Comparison of ENCODE assay signal across 14 cellular contexts in genomic region chr3:177463863-177464262, GRCh38.
DNase-seq lines count a peak whose midpoint lies in the region; FAIRE-seq and TF ChIP-seq lines count a peak whose summit lies in the region.
"Had no signal": no experiment of that assay in that cellular context is flagged by ENCODE, and none has a peak within 500 bp of the region (broad histone marks: within the 10 kb centered on the region; RNA-seq: fewer than 3 reads in every experiment).

No MANE protein-coding gene starts in this region.

- no peak for TF ChIP-seq POLR2A in esophagus squamous epithelium (IDR thresholded peaks at IDR 0.05)

- H3K9me3 ChIP-seq in NT2/D1 (ENCODE audit: insufficient read depth, low read length), result peaks cover 1% of the 10 kb centered on the region; the same call in 1 of the 2 replicates
- H3K9me3 ChIP-seq in esophagus squamous epithelium, result no peaks in the 10 kb centered on the region
- H3K9me3 ChIP-seq in small intestine (ENCODE audit: control insufficient read depth, low read depth), result no peaks in the 10 kb centered on the region

- H3K27ac Mint-ChIP-seq in osteocyte (ENCODE audit: unreplicated experiment), result peak overlapping the region; percentile 87
- H3K27ac Mint-ChIP-seq: activated CD4-positive, alpha-beta memory T cell treated with anti-CD3 and anti-CD28 coated beads for 36 hours; activated naive CD8-positive, alpha-beta T cell treated with anti-CD3 and anti-CD28 coated beads, Interleukin-2, amount 10 ng/mL, durations not matched to agents 7 days and 5 days; stimulated activated naive B cell treated with anti-CD40 and anti-IgM and Interleukin-4, amounts not matched to agents 10 μg/mL and 1 μg/mL and 100 μg/mL, for 72 hours; T-cell had no signal

- H3K9ac ChIP-seq in NT2/D1 (ENCODE audit: insufficient read length, low read depth), result no peak overlapping the region

- H3K36me3 Mint-ChIP-seq in osteocyte (ENCODE audit: unreplicated experiment), result peaks cover 5% of the 10 kb centered on the region
- H3K36me3 Mint-ChIP-seq: activated CD4-positive, alpha-beta memory T cell treated with anti-CD3 and anti-CD28 coated beads for 36 hours; activated naive CD8-positive, alpha-beta T cell treated with anti-CD3 and anti-CD28 coated beads, Interleukin-2, amount 10 ng/mL, durations not matched to agents 7 days and 5 days; stimulated activated naive B cell treated with anti-CD40 and anti-IgM and Interleukin-4, amounts not matched to agents 10 μg/mL and 1 μg/mL and 100 μg/mL, for 72 hours; T-cell had no signal

- DNase-seq in AG20443 (ENCODE audit: low spot score), result peak; percentile 73
- DNase-seq in NT2/D1 (ENCODE audit: low read depth, low spot score), result peak; percentile 27
- DNase-seq in esophagus squamous epithelium (lab: John Stamatoyannopoulos, UW), result no peak
- no peak for DNase-seq in osteocyte (ENCODE audit: extremely low spot score, unreplicated experiment)
- DNase-seq in GM13976 (ENCODE audit: low spot score), result no peak
- no peak for DNase-seq in small intestine
- no peak for DNase-seq in activated CD4-positive, alpha-beta T cell treated with anti-CD3 and anti-CD28 coated beads for 48 hours
- no peak for DNase-seq in NAMALWA (ENCODE audit: low spot score)
- DNase-seq: activated CD4-positive, alpha-beta memory T cell treated with anti-CD3 and anti-CD28 coated beads for 36 hours; activated naive CD8-positive, alpha-beta T cell treated with anti-CD3 and anti-CD28 coated beads, Interleukin-2, amount 10 ng/mL, durations not matched to agents 7 days and 5 days; AML-193; effector CD8-positive, alpha-beta T cell; stimulated activated naive B cell treated with anti-CD40 and anti-IgM and Interleukin-4, amounts not matched to agents 10 μg/mL and 1 μg/mL and 100 μg/mL, for 72 hours; T-cell had no signal

- in situ Hi-C loops in GM13976 (cut with MboI; ENCODE audit: low sequenced_read_pairs, unreplicated experiment), result no loop called here

- H3K4me1 Mint-ChIP-seq in osteocyte (ENCODE audit: unreplicated experiment), result peaks cover 58% of the 10 kb centered on the region
- H3K4me1 Mint-ChIP-seq: activated naive CD8-positive, alpha-beta T cell treated with anti-CD3 and anti-CD28 coated beads, Interleukin-2, amount 10 ng/mL, durations not matched to agents 7 days and 5 days had no signal

- no peak overlapping the region for H3K4me3 Mint-ChIP-seq in osteocyte (ENCODE audit: unreplicated experiment)
- H3K4me3 Mint-ChIP-seq: activated CD4-positive, alpha-beta memory T cell treated with anti-CD3 and anti-CD28 coated beads for 36 hours; activated naive CD8-positive, alpha-beta T cell treated with anti-CD3 and anti-CD28 coated beads, Interleukin-2, amount 10 ng/mL, durations not matched to agents 7 days and 5 days; stimulated activated naive B cell treated with anti-CD40 and anti-IgM and Interleukin-4, amounts not matched to agents 10 μg/mL and 1 μg/mL and 100 μg/mL, for 72 hours; T-cell had no signal

- H3K4me3 ChIP-seq in NT2/D1 (ENCODE audit: insufficient read length, low read depth), result no peak overlapping the region
- H3K4me3 ChIP-seq in esophagus squamous epithelium, result no peak overlapping the region
- H3K4me3 ChIP-seq in small intestine (ENCODE audit: low read depth in 1 of 2, low read length in 2 of 2), result no peak overlapping the region

- WGBS in esophagus squamous epithelium, 2 donors, result 76 to 80% methylated on average over 6 of the region's 6 CpGs
- 70 to 86% (median 79%) methylated on average over 6 of the region's 6 CpGs for WGBS in small intestine, 3 donors

- H3K36me3 ChIP-seq in NT2/D1 (ENCODE audit: insufficient read depth, insufficient read length, low read length), result no peaks in the 10 kb centered on the region
- H3K36me3 ChIP-seq in esophagus squamous epithelium, result no peaks in the 10 kb centered on the region
- no peaks in the 10 kb centered on the region for H3K36me3 ChIP-seq in small intestine (ENCODE audit: control insufficient read depth in 2 of 2, insufficient read depth in 2 of 2, low read length in 2 of 2)

- TF ChIP-seq CTCF in esophagus squamous epithelium (IDR thresholded peaks at IDR 0.05), result no peak
- TF ChIP-seq CTCF in osteocyte (IDR thresholded peaks at IDR 0.05), result no peak
- no peak for TF ChIP-seq CTCF in GM13976 (IDR thresholded peaks at IDR 0.05; ENCODE audit: borderline replicate concordance, control extremely low read depth, extremely low read depth, insufficient read depth, missing control alignments)

- peaks cover 4% of the 10 kb centered on the region for H3K9me3 Mint-ChIP-seq in osteocyte (ENCODE audit: unreplicated experiment)
- H3K9me3 Mint-ChIP-seq: activated CD4-positive, alpha-beta memory T cell treated with anti-CD3 and anti-CD28 coated beads for 36 hours; stimulated activated naive B cell treated with anti-CD40 and anti-IgM and Interleukin-4, amounts not matched to agents 10 μg/mL and 1 μg/mL and 100 μg/mL, for 72 hours; T-cell had no signal

- no peak for FAIRE-seq in small intestine (lab: Jason Lieb, UNC)

- H3K27ac ChIP-seq in esophagus squamous epithelium (peak overlapping the region in 3 of 4 donors; percentile 45 to 77 (median 64)), small intestine (ENCODE audit: low read depth in 1 of 2, low read length in 1 of 2) (no peak overlapping the region)

- no peaks in the 10 kb centered on the region for H3K27me3 Mint-ChIP-seq in osteocyte (ENCODE audit: unreplicated experiment)
- H3K27me3 Mint-ChIP-seq: activated CD4-positive, alpha-beta memory T cell treated with anti-CD3 and anti-CD28 coated beads for 36 hours; activated naive CD8-positive, alpha-beta T cell treated with anti-CD3 and anti-CD28 coated beads, Interleukin-2, amount 10 ng/mL, durations not matched to agents 7 days and 5 days; stimulated activated naive B cell treated with anti-CD40 and anti-IgM and Interleukin-4, amounts not matched to agents 10 μg/mL and 1 μg/mL and 100 μg/mL, for 72 hours; T-cell had no signal

- H3K4me1 ChIP-seq in NT2/D1 (ENCODE audit: insufficient read depth, insufficient read length) (peaks cover 3% of the 10 kb centered on the region), esophagus squamous epithelium (peaks cover 0 to 38% (median 7%) of the 10 kb centered on the region in 3 donors), small intestine (ENCODE audit: control insufficient read depth in 2 of 2, insufficient read depth in 1 of 2, low read depth in 1 of 2, low read length in 1 of 2) (peaks cover 2 to 3% of the 10 kb centered on the region in 2 donors)

- intact Hi-C loops in esophagus squamous epithelium (cut with DNase I), result no loop called here

- H3K27me3 ChIP-seq in NT2/D1 (ENCODE audit: insufficient read depth, insufficient read length) (no peaks in the 10 kb centered on the region), esophagus squamous epithelium (no peaks in the 10 kb centered on the region), small intestine (ENCODE audit: control insufficient read depth in 2 of 2, insufficient read depth in 2 of 2, low read length in 2 of 2) (no peaks in the 10 kb centered on the region)

Comparison
In these comparisons a context has a peak if more than half of its experiments do, and no peak if none do; other contexts are left out.
1. DNase-seq: peak in AG20443 (single experiment) and NT2/D1 (single experiment); none in esophagus squamous epithelium (single experiment), osteocyte (single experiment), GM13976 (single experiment), small intestine (single experiment), activated CD4-positive, alpha-beta T cell treated with anti-CD3 and anti-CD28 coated beads for 48 hours (single experiment) and NAMALWA (single experiment).
2. H3K27ac ChIP-seq: peak in esophagus squamous epithelium (3 of 4); none in small intestine (0 of 2).